ENCODE assay signal across 8 cellular contexts in the genomic region with DNA sequence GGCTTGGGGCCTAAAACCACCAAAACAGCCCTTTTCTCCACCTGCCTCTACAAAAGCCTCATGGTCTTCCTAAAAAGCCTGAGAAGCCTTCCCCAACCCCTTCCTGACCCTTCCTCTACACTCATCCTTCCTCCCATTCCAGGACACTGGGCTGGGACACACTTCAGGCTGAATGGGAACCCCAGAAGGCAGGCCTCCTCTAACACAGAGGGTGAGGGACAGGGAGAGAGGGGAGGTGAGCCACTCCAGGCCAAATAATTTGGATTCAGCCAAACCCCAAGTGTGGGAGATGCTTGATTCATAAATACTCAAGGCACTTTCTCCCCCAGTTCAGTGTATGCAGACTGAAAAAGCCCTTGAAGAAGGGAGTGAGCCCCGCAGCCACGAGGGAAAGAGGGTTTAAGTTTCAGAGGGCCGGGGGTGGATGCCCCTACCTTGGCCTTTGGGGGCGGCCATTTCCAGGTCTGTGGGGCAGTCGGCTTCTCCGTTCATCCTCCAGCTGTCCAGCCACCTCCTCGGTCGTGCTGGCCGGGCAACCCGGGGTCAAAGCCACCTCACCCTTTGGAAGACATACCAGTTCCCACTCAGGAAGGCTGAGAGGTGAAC. TPM values are rescaled to one million over a fixed set of nuclear protein-coding genes. Genes with fewer than 3 reads are reported as not detected.
A peak's percentile ranks its signal among the peaks of the same experiment; 100 is the strongest.
DNase-seq lines count a peak whose midpoint lies in the region; ATAC-seq, FAIRE-seq and TF ChIP-seq lines count a peak whose summit lies in the region.

No MANE protein-coding gene starts in this region.

- DNase-seq in activated CD4-positive, alpha-beta T cell treated with anti-CD3 and anti-CD28 coated beads, Interleukin-2, amount 10 ng/mL, durations not matched to agents 24 days and 14 days = no peak
- DNase-seq in activated CD4-positive, alpha-beta T cell treated with anti-CD3 and anti-CD28 coated beads, Interleukin-2, amount 50 U/mL, for 1 hour = no peak
- peak; percentile 87 for DNase-seq in kidney

- H3K27me3 Mint-ChIP-seq in activated CD4-positive, alpha-beta T cell treated with anti-CD3 and anti-CD28 coated beads, Interleukin-2, amount 10 ng/mL, durations not matched to agents 24 days and 14 days = no peaks in the 10 kb centered on the region
- no peaks in the 10 kb centered on the region for H3K27me3 Mint-ChIP-seq in activated naive CD4-positive, alpha-beta T cell treated with anti-CD3 and anti-CD28 coated beads, Interleukin-2, amount 50 U/mL, for 24 hours

- no peak for FAIRE-seq in kidney (lab: Jason Lieb, UNC)

- peak overlapping the region; percentile 71 to 81 for H3K9ac ChIP-seq in kidney (ENCODE audit: low read length in 2 of 2)

- H3K27ac ChIP-seq in kidney (ENCODE audit: low read depth in 2 of 2, low read length in 2 of 2) (peak overlapping the region; percentile 49 to 77), thymus (ENCODE audit: low read depth) (peak overlapping the region; percentile 90)

- H3K9me3 Mint-ChIP-seq in activated CD4-positive, alpha-beta T cell treated with anti-CD3 and anti-CD28 coated beads, Interleukin-2, amount 10 ng/mL, durations not matched to agents 24 days and 14 days = no peaks in the 10 kb centered on the region
- no peaks in the 10 kb centered on the region for H3K9me3 Mint-ChIP-seq in activated naive CD4-positive, alpha-beta T cell treated with anti-CD3 and anti-CD28 coated beads, Interleukin-2, amount 50 U/mL, for 24 hours

- no peak for TF ChIP-seq CTCF in kidney (IDR thresholded peaks at IDR 0.05; ENCODE audit: borderline replicate concordance, extremely low read depth, insufficient read depth)

- intact Hi-C loops in activated CD4-positive, alpha-beta T cell treated with anti-CD3 and anti-CD28 coated beads, Interleukin-2, amount 10 ng/mL, durations not matched to agents 24 days and 14 days (cut with micrococcal nuclease) = loop anchor here (1.0 to 10.0 kb wide), 5 partner anchors 8 to 287 kb away; a partner anchor contains a TSS
- intact Hi-C loops in kidney (cut with DNase I) = no loop called here

- H3K27ac Mint-ChIP-seq in activated CD4-positive, alpha-beta T cell treated with anti-CD3 and anti-CD28 coated beads, Interleukin-2, amount 10 ng/mL, durations not matched to agents 24 days and 14 days = peak overlapping the region; percentile 97
- H3K27ac Mint-ChIP-seq in activated naive CD4-positive, alpha-beta T cell treated with anti-CD3 and anti-CD28 coated beads, Interleukin-2, amount 50 U/mL, for 24 hours = peak overlapping the region; percentile 97

- H3K9me3 ChIP-seq in kidney (ENCODE audit: control insufficient read depth in 1 of 2, low read length in 2 of 2) (no peaks in the 10 kb centered on the region), thymus (ENCODE audit: control insufficient read depth) (no peaks in the 10 kb centered on the region)

- peak overlapping the region; percentile 74 to 77 for H3K4me3 ChIP-seq in kidney (ENCODE audit: low read length in 2 of 2)
- H3K4me3 ChIP-seq in thymus (ENCODE audit: low read length) = peak overlapping the region; percentile 91

- 6% methylated on average over 10 of the region's 10 CpGs for WGBS in thymus

- peaks cover 52% of the 10 kb centered on the region for H3K4me1 Mint-ChIP-seq in activated CD4-positive, alpha-beta T cell treated with anti-CD3 and anti-CD28 coated beads, Interleukin-2, amount 10 ng/mL, durations not matched to agents 24 days and 14 days
- peaks cover 59% of the 10 kb centered on the region for H3K4me1 Mint-ChIP-seq in activated naive CD4-positive, alpha-beta T cell treated with anti-CD3 and anti-CD28 coated beads, Interleukin-2, amount 50 U/mL, for 24 hours

- H3K36me3 ChIP-seq in kidney (ENCODE audit: control insufficient read depth in 1 of 2, insufficient read depth in 2 of 2, low read length in 2 of 2) (peaks cover 29 to 33% of the 10 kb centered on the region in 2 donors), thymus (ENCODE audit: control insufficient read depth, insufficient read depth) (peaks cover 32% of the 10 kb centered on the region)

- H3K4me3 Mint-ChIP-seq in activated CD4-positive, alpha-beta T cell treated with anti-CD3 and anti-CD28 coated beads, Interleukin-2, amount 10 ng/mL, durations not matched to agents 24 days and 14 days = peak overlapping the region; percentile 97
- peak overlapping the region; percentile 95 for H3K4me3 Mint-ChIP-seq in activated naive CD4-positive, alpha-beta T cell treated with anti-CD3 and anti-CD28 coated beads, Interleukin-2, amount 50 U/mL, for 24 hours

- peaks cover 53% of the 10 kb centered on the region for H3K36me3 Mint-ChIP-seq in activated CD4-positive, alpha-beta T cell treated with anti-CD3 and anti-CD28 coated beads, Interleukin-2, amount 10 ng/mL, durations not matched to agents 24 days and 14 days (ENCODE audit: low read depth)
- peaks cover 15% of the 10 kb centered on the region for H3K36me3 Mint-ChIP-seq in activated naive CD4-positive, alpha-beta T cell treated with anti-CD3 and anti-CD28 coated beads, Interleukin-2, amount 50 U/mL, for 24 hours

- peaks cover 4% of the 10 kb centered on the region for H3K27me3 ChIP-seq in thymus (ENCODE audit: control insufficient read depth, insufficient read depth)

- no peak for ATAC-seq in HG02759 (IDR thresholded peaks at IDR 0.05; ENCODE audit: unreplicated experiment)
- no peak for ATAC-seq in HG02852 (IDR thresholded peaks at IDR 0.05; ENCODE audit: unreplicated experiment)
- no peak for ATAC-seq in HG03097 (IDR thresholded peaks at IDR 0.05; ENCODE audit: low FRiP score, unreplicated experiment)

- peaks cover 21 to 30% of the 10 kb centered on the region in 2 donors for H3K4me1 ChIP-seq in kidney (ENCODE audit: control insufficient read depth in 1 of 2, insufficient read depth in 1 of 2, low read depth in 1 of 2, low read length in 2 of 2)
- peaks cover 30% of the 10 kb centered on the region for H3K4me1 ChIP-seq in thymus (ENCODE audit: control insufficient read depth, insufficient read depth, low read length)

RNA-seq across cellular contexts. Expression of a gene that starts 1.6 kb away (rescaled TPM):
- total RNA-seq in activated CD4-positive, alpha-beta T cell treated with anti-CD3 and anti-CD28 coated beads, Interleukin-2, amount 10 ng/mL, durations not matched to agents 24 days and 14 days = 193 and 195 TPM in 2 replicates
- 98.8 TPM for total RNA-seq in kidney
- polyA plus RNA-seq in kidney (ENCODE audit: insufficient read depth, low read depth, low replicate concordance) = 46.1 TPM
- 70.1 TPM for polyA plus RNA-seq in thymus

RNA-seq across cellular contexts. Expression of a gene that starts 18.2 kb away (rescaled TPM):
- 105 and 118 TPM in 2 replicates for total RNA-seq in activated CD4-positive, alpha-beta T cell treated with anti-CD3 and anti-CD28 coated beads, Interleukin-2, amount 10 ng/mL, durations not matched to agents 24 days and 14 days
- total RNA-seq in kidney = 64.8 TPM
- polyA plus RNA-seq in kidney (ENCODE audit: insufficient read depth, low read depth, low replicate concordance) (20.0 TPM), thymus (53.3 TPM)

RNA-seq across cellular contexts. Expression of a gene that starts 31.1 kb away (rescaled TPM):
- total RNA-seq in activated CD4-positive, alpha-beta T cell treated with anti-CD3 and anti-CD28 coated beads, Interleukin-2, amount 10 ng/mL, durations not matched to agents 24 days and 14 days = 16.1 and 19.0 TPM in 2 replicates
- 37.7 TPM for total RNA-seq in kidney
- polyA plus RNA-seq in kidney (ENCODE audit: insufficient read depth, low read depth, low replicate concordance) (39.2 TPM), thymus (57.6 TPM)

RNA-seq across cellular contexts. Expression of a gene that starts 47.3 kb away (rescaled TPM):
- total RNA-seq in activated CD4-positive, alpha-beta T cell treated with anti-CD3 and anti-CD28 coated beads, Interleukin-2, amount 10 ng/mL, durations not matched to agents 24 days and 14 days = 0.09 and 0.78 TPM in 2 replicates
- total RNA-seq in kidney = 0.25 TPM
- polyA plus RNA-seq in kidney (ENCODE audit: insufficient read depth, low read depth, low replicate concordance) = 0.90 TPM
- polyA plus RNA-seq in thymus = 0.14 TPM

RNA-seq across cellular contexts. Expression of a gene that starts 50.1 kb away (rescaled TPM):
- not detected in 2 replicates for total RNA-seq in activated CD4-positive, alpha-beta T cell treated with anti-CD3 and anti-CD28 coated beads, Interleukin-2, amount 10 ng/mL, durations not matched to agents 24 days and 14 days
- total RNA-seq in kidney = 2.1 TPM
- polyA plus RNA-seq in kidney (ENCODE audit: insufficient read depth, low read depth, low replicate concordance) (201 TPM), thymus (0.37 TPM)
